In the genomic region with DNA sequence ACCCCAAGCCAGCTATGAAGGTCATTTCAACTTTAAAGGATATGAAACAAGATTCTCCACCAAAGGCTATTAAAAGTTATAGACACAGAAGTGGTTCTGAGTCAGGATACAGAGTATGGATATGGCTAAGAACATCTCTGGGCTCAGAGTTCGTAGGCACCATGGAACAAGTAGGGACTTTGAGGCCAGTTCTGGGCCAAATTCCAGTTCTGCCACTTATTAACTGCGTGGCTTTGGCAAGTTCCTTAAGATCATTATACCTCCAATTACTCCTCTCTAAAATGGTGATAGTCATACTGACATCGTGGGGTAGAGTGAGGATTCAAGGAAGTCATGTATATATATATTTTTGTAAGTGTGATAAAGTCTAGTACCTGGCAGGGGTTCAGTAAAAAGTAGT, we compare ENCODE assay signal across 21 cellular contexts.
"Had no signal": no experiment of that assay in that cellular context is flagged by ENCODE, and none has a peak within 500 bp of the region (broad histone marks: within the 10 kb centered on the region; RNA-seq: fewer than 3 reads in every experiment).

No MANE protein-coding gene starts in this region.

- ATAC-seq: activated CD4-positive, CD25-positive, alpha-beta regulatory T cell treated with anti-CD3 and anti-CD28 coated beads, Interleukin-2, amount 50 U/mL, for 24 hours; activated T-cell treated with anti-CD3 and anti-CD28 coated beads, Interleukin-2, amount 50 U/mL, for 72 hours; left cardiac atrium; lower lobe of right lung; naive thymus-derived CD4-positive, alpha-beta T cell had no signal

- H3K4me1 ChIP-seq: ascending aorta, lower lobe of right lung, neural progenitor cell had no signal

- H3K4me3 ChIP-seq: ascending aorta, hepatocyte, lower lobe of right lung, neural progenitor cell had no signal

- H3K27ac ChIP-seq: ascending aorta, hepatocyte, lower lobe of right lung, neural progenitor cell, VCaP had no signal

- DNase-seq: activated CD4-positive, alpha-beta memory T cell treated with anti-CD3 and anti-CD28 coated beads, Interleukin-2, amount 10 ng/mL, durations not matched to agents 7 days and 5 days; activated CD4-positive, alpha-beta T cell treated with anti-CD3 and anti-CD28 coated beads, Interleukin-2, amount 10 ng/mL, durations not matched to agents 24 days and 14 days; activated effector memory CD4-positive, alpha-beta T cell treated with Interleukin-2 at 50 U/mL for 16 hours; activated naive CD4-positive, alpha-beta T cell treated with anti-CD3 and anti-CD28 coated beads, Interleukin-2, amount 50 U/mL, for 16 hours; activated T-cell treated with anti-CD3 and anti-CD28 coated beads, Interleukin-2, amount 50 U/mL, for 72 hours; central memory CD4-positive, alpha-beta T cell; dermis blood vessel endothelial cell; effector CD8-positive, alpha-beta T cell; foreskin melanocyte; glutamatergic neuron; left cardiac atrium; lower lobe of right lung; mesendoderm; naive thymus-derived CD4-positive, alpha-beta T cell; stimulated activated CD4-positive, alpha-beta T cell treated with anti-CD3 and anti-CD28 coated beads, Interleukin-4, amount 100 ng/mL, for 24 hours; stimulated activated naive CD4-positive, alpha-beta T cell treated with Interleukin-2 at 50 U/mL for 16 hours had no signal

- H3K9ac ChIP-seq: neural progenitor cell had no signal

- H3K27me3 ChIP-seq: ascending aorta, hepatocyte, neural progenitor cell had no signal

- H3K36me3 ChIP-seq: ascending aorta, lower lobe of right lung, neural progenitor cell had no signal

- H3K9me3 ChIP-seq: ascending aorta, lower lobe of right lung had no signal
